In genomic region chr17:67717624-67718324, GRCh38 we compare ENCODE assay signal across 1 cellular context.
TF ChIP-seq lines count a peak whose summit lies in the region.

Gene NOL11 (plus strand): TSS chr17:67717936. CDS start chr17:67717948, 12 bp downstream.

TF ChIP-seq in HepG2, 621 proteins besides CTCF, POLR2A, EP300 and RAD21 (continued from another document and continues in another):
- TF ChIP-seq, protein P1, sequence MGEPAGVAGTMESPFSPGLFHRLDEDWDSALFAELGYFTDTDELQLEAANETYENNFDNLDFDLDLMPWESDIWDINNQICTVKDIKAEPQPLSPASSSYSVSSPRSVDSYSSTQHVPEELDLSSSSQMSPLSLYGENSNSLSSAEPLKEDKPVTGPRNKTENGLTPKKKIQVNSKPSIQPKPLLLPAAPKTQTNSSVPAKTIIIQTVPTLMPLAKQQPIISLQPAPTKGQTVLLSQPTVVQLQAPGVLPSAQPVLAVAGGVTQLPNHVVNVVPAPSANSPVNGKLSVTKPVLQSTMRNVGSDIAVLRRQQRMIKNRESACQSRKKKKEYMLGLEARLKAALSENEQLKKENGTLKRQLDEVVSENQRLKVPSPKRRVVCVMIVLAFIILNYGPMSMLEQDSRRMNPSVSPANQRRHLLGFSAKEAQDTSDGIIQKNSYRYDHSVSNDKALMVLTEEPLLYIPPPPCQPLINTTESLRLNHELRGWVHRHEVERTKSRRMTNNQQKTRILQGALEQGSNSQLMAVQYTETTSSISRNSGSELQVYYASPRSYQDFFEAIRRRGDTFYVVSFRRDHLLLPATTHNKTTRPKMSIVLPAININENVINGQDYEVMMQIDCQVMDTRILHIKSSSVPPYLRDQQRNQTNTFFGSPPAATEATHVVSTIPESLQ (CRISPR knock-in tag; conservative IDR thresholded peaks at IDR 0.05), result no peak; the same call in 1 of the 2 replicates
- peak; percentile 47 for TF ChIP-seq ZNF281 (CRISPR knock-in tag; IDR thresholded peaks at IDR 0.05; ENCODE audit: borderline replicate concordance)
- TF ChIP-seq FOXJ3 (CRISPR knock-in tag; IDR thresholded peaks at IDR 0.05; ENCODE audit: borderline replicate concordance), result peak; percentile 86; the same call in 1 of the 2 replicates
- peak; percentile 92; the same call in 1 of the 2 replicates for TF ChIP-seq NFKB2 (CRISPR knock-in tag; IDR thresholded peaks at IDR 0.05; ENCODE audit: borderline replicate concordance)
- no peak for TF ChIP-seq EEA1 (CRISPR knock-in tag; IDR thresholded peaks at IDR 0.05; ENCODE audit: borderline replicate concordance)
- peak; percentile 93 for TF ChIP-seq SRY (CRISPR knock-in tag; IDR thresholded peaks at IDR 0.05)
- peak; percentile 94; the same call in 1 of the 2 replicates for TF ChIP-seq SAFB2 (CRISPR knock-in tag; IDR thresholded peaks at IDR 0.05; ENCODE audit: borderline replicate concordance, low read depth)
- peak; percentile 96 for TF ChIP-seq HDAC1 (CRISPR knock-in tag; IDR thresholded peaks at IDR 0.05)
- TF ChIP-seq ZFP36 (IDR thresholded peaks at IDR 0.05; ENCODE audit: borderline replicate concordance, low read depth, low read length, partially characterized antibody), result no peak
- TF ChIP-seq ZNF687 (CRISPR knock-in tag; IDR thresholded peaks at IDR 0.05), result peak; percentile 99
- peak; percentile 98 for TF ChIP-seq GATAD1 (CRISPR knock-in tag; IDR thresholded peaks at IDR 0.05)
- peak; percentile 99 for TF ChIP-seq ZSCAN5A (CRISPR knock-in tag; IDR thresholded peaks at IDR 0.05; ENCODE audit: borderline replicate concordance)
- TF ChIP-seq, protein P2, sequence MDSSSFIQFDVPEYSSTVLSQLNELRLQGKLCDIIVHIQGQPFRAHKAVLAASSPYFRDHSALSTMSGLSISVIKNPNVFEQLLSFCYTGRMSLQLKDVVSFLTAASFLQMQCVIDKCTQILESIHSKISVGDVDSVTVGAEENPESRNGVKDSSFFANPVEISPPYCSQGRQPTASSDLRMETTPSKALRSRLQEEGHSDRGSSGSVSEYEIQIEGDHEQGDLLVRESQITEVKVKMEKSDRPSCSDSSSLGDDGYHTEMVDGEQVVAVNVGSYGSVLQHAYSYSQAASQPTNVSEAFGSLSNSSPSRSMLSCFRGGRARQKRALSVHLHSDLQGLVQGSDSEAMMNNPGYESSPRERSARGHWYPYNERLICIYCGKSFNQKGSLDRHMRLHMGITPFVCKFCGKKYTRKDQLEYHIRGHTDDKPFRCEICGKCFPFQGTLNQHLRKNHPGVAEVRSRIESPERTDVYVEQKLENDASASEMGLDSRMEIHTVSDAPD (CRISPR knock-in tag; IDR thresholded peaks at IDR 0.05), result peak; percentile 95
- TF ChIP-seq ZBTB14 (CRISPR knock-in tag; IDR thresholded peaks at IDR 0.05), result peak; percentile 67
- TF ChIP-seq, protein P3, sequence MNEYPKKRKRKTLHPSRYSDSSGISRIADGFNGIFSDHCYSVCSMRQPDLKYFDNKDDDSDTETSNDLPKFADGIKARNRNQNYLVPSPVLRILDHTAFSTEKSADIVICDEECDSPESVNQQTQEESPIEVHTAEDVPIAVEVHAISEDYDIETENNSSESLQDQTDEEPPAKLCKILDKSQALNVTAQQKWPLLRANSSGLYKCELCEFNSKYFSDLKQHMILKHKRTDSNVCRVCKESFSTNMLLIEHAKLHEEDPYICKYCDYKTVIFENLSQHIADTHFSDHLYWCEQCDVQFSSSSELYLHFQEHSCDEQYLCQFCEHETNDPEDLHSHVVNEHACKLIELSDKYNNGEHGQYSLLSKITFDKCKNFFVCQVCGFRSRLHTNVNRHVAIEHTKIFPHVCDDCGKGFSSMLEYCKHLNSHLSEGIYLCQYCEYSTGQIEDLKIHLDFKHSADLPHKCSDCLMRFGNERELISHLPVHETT (CRISPR knock-in tag; conservative IDR thresholded peaks at IDR 0.05), result peak; percentile 81
- TF ChIP-seq, protein P4, sequence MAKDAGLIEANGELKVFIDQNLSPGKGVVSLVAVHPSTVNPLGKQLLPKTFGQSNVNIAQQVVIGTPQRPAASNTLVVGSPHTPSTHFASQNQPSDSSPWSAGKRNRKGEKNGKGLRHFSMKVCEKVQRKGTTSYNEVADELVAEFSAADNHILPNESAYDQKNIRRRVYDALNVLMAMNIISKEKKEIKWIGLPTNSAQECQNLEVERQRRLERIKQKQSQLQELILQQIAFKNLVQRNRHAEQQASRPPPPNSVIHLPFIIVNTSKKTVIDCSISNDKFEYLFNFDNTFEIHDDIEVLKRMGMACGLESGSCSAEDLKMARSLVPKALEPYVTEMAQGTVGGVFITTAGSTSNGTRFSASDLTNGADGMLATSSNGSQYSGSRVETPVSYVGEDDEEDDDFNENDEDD (CRISPR knock-in tag; IDR thresholded peaks at IDR 0.05; ENCODE audit: borderline replicate concordance), result peak; percentile 75; the same call in 1 of the 2 replicates
- TF ChIP-seq HOXA7 (CRISPR knock-in tag; IDR thresholded peaks at IDR 0.05), result no peak
- no peak for TF ChIP-seq FOXM1 (CRISPR knock-in tag; IDR thresholded peaks at IDR 0.05)
- no peak for TF ChIP-seq NPAS2 (CRISPR knock-in tag; IDR thresholded peaks at IDR 0.05; ENCODE audit: borderline replicate concordance)
- TF ChIP-seq, protein P5, sequence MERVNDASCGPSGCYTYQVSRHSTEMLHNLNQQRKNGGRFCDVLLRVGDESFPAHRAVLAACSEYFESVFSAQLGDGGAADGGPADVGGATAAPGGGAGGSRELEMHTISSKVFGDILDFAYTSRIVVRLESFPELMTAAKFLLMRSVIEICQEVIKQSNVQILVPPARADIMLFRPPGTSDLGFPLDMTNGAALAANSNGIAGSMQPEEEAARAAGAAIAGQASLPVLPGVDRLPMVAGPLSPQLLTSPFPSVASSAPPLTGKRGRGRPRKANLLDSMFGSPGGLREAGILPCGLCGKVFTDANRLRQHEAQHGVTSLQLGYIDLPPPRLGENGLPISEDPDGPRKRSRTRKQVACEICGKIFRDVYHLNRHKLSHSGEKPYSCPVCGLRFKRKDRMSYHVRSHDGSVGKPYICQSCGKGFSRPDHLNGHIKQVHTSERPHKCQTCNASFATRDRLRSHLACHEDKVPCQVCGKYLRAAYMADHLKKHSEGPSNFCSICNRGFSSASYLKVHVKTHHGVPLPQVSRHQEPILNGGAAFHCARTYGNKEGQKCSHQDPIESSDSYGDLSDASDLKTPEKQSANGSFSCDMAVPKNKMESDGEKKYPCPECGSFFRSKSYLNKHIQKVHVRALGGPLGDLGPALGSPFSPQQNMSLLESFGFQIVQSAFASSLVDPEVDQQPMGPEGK (CRISPR knock-in tag; IDR thresholded peaks at IDR 0.05), result peak; percentile 73
- peak; percentile 81; the same call in 1 of the 2 replicates for TF ChIP-seq ARNTL (CRISPR knock-in tag; IDR thresholded peaks at IDR 0.05)
- TF ChIP-seq ZSCAN9 (CRISPR knock-in tag; IDR thresholded peaks at IDR 0.05; ENCODE audit: borderline replicate concordance), result peak; percentile 51; the same call in 1 of the 2 replicates
- peak; percentile 91 for TF ChIP-seq ZNF317 (CRISPR knock-in tag; IDR thresholded peaks at IDR 0.05)
- TF ChIP-seq ZNF432 (CRISPR knock-in tag; IDR thresholded peaks at IDR 0.05; ENCODE audit: borderline replicate concordance), result no peak
- TF ChIP-seq ZNF260 (CRISPR knock-in tag; IDR thresholded peaks at IDR 0.05; ENCODE audit: borderline replicate concordance, low read depth), result no peak
- TF ChIP-seq SPEN (CRISPR knock-in tag; IDR thresholded peaks at IDR 0.05; ENCODE audit: low read depth), result peak; percentile 100
- no peak for TF ChIP-seq TBX3 (IDR thresholded peaks at IDR 0.05; ENCODE audit: borderline replicate concordance)
- peak; percentile 93 for TF ChIP-seq GMEB1 (CRISPR knock-in tag; IDR thresholded peaks at IDR 0.05; ENCODE audit: borderline replicate concordance)
- no peak for TF ChIP-seq ZNF10 (CRISPR knock-in tag; IDR thresholded peaks at IDR 0.05; ENCODE audit: borderline replicate concordance, low read depth)
- TF ChIP-seq ISL2 (CRISPR knock-in tag; IDR thresholded peaks at IDR 0.05), result peak; percentile 85; the same call in 1 of the 2 replicates
- no peak; the same call in 1 of the 2 replicates for TF ChIP-seq SOX13 (IDR thresholded peaks at IDR 0.05)
- peak in 1 of 2 experiments; percentile 72; a peak in 2 of 4 replicates for TF ChIP-seq SOX13 (CRISPR knock-in tag; conservative IDR thresholded peaks at IDR 0.05 in 1 of 2, IDR thresholded peaks at IDR 0.05 in 1 of 2)
- TF ChIP-seq RCOR2 (CRISPR knock-in tag; IDR thresholded peaks at IDR 0.05), result no peak
- TF ChIP-seq FOXC1 (CRISPR knock-in tag; IDR thresholded peaks at IDR 0.05; ENCODE audit: borderline replicate concordance), result peak; percentile 93
